In genomic region chr7:134724606-134725005, GRCh38 we compare ENCODE assay signal across 8 cellular contexts. TPM values are rescaled to one million over a fixed set of nuclear protein-coding genes. Genes with fewer than 3 reads are reported as not detected.
DNase-seq lines count a peak whose midpoint lies in the region; ATAC-seq and TF ChIP-seq lines count a peak whose summit lies in the region.

No MANE protein-coding gene starts in this region.

- no peak overlapping the region for H3K4me3 ChIP-seq in AG04449 (ENCODE audit: low read depth, low read length)
- H3K4me3 ChIP-seq in SJCRH30 = no peak overlapping the region

- no peak overlapping the region for H3K27ac ChIP-seq in SJCRH30

- ATAC-seq in GM18498 (IDR thresholded peaks at IDR 0.05; ENCODE audit: unreplicated experiment) = peak; percentile 53

- CTCF ChIA-PET in AG04449 (lab: Yijun Ruan, JAX) = interaction anchor here (0.8 to 9.8 kb wide), 31 partner anchors 7 to 223 kb away, joined by 3 to 96 read pairs (median 6); no protein-coding TSS in a partner anchor

- DNase-seq in AG04449 (ENCODE audit: low read depth, low spot score) = no peak
- peak; percentile 17 to 48 for DNase-seq in SJCRH30
- DNase-seq in glomerular visceral epithelial cell (ENCODE audit: extremely low spot score) = peak; percentile 35
- DNase-seq in NCI-H1436 (lab: John Stamatoyannopoulos, UW) = no peak
- no peak for DNase-seq in T-helper 9 cell
- no peak for DNase-seq in T1000 (lab: John Stamatoyannopoulos, UW)
- no peak for DNase-seq in activated CD8-positive, alpha-beta memory T cell treated with anti-CD3 and anti-CD28 coated beads, Interleukin-2, amount 50 U/mL, for 4 hours

- H3K9me3 ChIP-seq in SJCRH30 (replicated peaks) = no peaks in the 10 kb centered on the region

- H3K4me1 ChIP-seq in SJCRH30 = no peaks in the 10 kb centered on the region

- no peaks in the 10 kb centered on the region for H3K36me3 ChIP-seq in SJCRH30

- no peaks in the 10 kb centered on the region for H3K27me3 ChIP-seq in SJCRH30

- POLR2A ChIA-PET in AG04449 (lab: Yijun Ruan, JAX) = interaction anchor here (0.8 kb wide), 1 partner anchor 32 kb away, joined by 4 read pairs; no protein-coding TSS in a partner anchor

- TF ChIP-seq CTCF in AG04449 (IDR thresholded peaks at IDR 0.05; ENCODE audit: insufficient read depth, low read length, missing control alignments) = peak; percentile 69

RNA-seq across cellular contexts. Expression of gene CALD1, which starts 54.8 kb away (rescaled TPM):
- 102 and 113 TPM in 2 replicates for total RNA-seq in SJCRH30 (2014; rRNA removed; shearing (Covaris generic))

Comparison
In these comparisons a context has a peak if more than half of its experiments do, and no peak if none do; other contexts are left out.
1. DNase-seq: peak in SJCRH30 (2 of 2) and glomerular visceral epithelial cell (single experiment); none in AG04449 (single experiment), NCI-H1436 (single experiment), T-helper 9 cell (single experiment), T1000 (single experiment) and activated CD8-positive, alpha-beta memory T cell treated with anti-CD3 and anti-CD28 coated beads, Interleukin-2, amount 50 U/mL, for 4 hours (single experiment).